ENCODE assay signal across 15 cellular contexts in the genomic region with DNA sequence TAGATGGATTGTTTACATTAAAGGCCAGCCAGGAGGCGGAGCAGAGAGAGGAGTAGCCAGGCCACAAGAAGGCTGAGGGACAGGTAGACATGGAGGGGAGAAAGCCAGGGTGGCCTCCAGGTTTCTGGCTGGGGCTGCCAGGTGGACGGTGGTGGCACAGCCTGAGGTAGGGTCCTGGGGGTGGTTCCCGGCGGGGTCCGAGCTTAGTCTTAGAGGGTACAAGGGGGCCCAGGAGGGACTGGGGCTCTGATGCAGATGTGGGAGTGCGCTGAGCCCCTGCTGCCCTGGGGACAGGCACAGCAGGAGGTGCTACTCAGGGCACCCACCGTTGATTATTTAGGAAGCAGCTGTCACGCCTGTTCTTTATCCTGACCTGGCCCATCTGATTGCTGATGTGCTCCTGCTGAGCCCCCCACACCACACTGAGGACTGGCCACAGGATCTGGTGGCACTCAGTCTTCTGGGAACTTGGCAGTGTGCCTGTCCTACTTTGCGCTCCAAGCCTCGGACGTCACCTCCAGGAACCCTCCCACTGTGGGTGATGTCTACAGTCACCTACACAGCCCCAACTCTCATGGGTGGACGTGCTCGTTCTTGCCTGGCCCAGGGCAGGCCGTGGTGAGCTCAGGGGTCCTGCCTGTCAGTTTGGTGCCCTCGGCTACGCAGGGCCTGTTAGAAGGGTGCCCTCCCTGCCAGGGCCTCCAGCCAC. TPM values are rescaled to one million over a fixed set of nuclear protein-coding genes. Genes with fewer than 3 reads are reported as not detected.
DNase-seq lines count a peak whose midpoint lies in the region; ATAC-seq and TF ChIP-seq lines count a peak whose summit lies in the region.
"Had no signal": no experiment of that assay in that cellular context is flagged by ENCODE, and none has a peak within 500 bp of the region (broad histone marks: within the 10 kb centered on the region; RNA-seq: fewer than 3 reads in every experiment).

No MANE protein-coding gene starts in this region.

- peak overlapping the region; percentile 6 for H3K9ac ChIP-seq in muscle layer of colon (ENCODE audit: low read length)

- H3K27ac Mint-ChIP-seq in activated CD4-positive, alpha-beta T cell treated with anti-CD3 and anti-CD28 coated beads, Interleukin-2, amount 10 ng/mL, durations not matched to agents 24 days and 14 days: no peak overlapping the region

- H3K27ac ChIP-seq in muscle layer of colon (ENCODE audit: low read depth, low read length) (peak overlapping the region; percentile 85), tibial artery (peak overlapping the region; percentile 83 to 84)

- intact Hi-C loops in tibial artery (cut with DNase I; ENCODE audit: low total_unique reads): no loop called here
- intact Hi-C loops in activated CD4-positive, alpha-beta T cell treated with anti-CD3 and anti-CD28 coated beads, Interleukin-2, amount 10 ng/mL, durations not matched to agents 24 days and 14 days (cut with micrococcal nuclease): no loop called here

- peaks cover 2% of the 10 kb centered on the region for H3K27me3 Mint-ChIP-seq in activated CD4-positive, alpha-beta T cell treated with anti-CD3 and anti-CD28 coated beads, Interleukin-2, amount 10 ng/mL, durations not matched to agents 24 days and 14 days

- no peak overlapping the region for H3K4me3 ChIP-seq in fibroblast of villous mesenchyme (ENCODE audit: low read depth, low read length)
- H3K4me3 ChIP-seq in muscle layer of colon (ENCODE audit: low read depth in 1 of 2, low read length in 2 of 2): no peak overlapping the region
- no peak overlapping the region for H3K4me3 ChIP-seq in tibial artery

- DNase-seq in amygdala (lab: John Stamatoyannopoulos, UW): peak in 34 of 56 donors; percentile 14 to 83 (median 46)
- peak; percentile 24 for DNase-seq in fibroblast of villous mesenchyme (ENCODE audit: low read depth)
- DNase-seq in tibial artery: peak; percentile 48 to 92
- DNase-seq in Kasumi-1 (lab: John Stamatoyannopoulos, UW): no peak
- no peak for DNase-seq in stimulated activated CD4-positive, alpha-beta T cell treated with anti-CD3 and anti-CD28 coated beads, Interleukin-2, amount 100 ng/mL, for 24 hours
- DNase-seq in activated CD4-positive, alpha-beta T cell treated with anti-CD3 and anti-CD28 coated beads, Interleukin-2, amount 10 ng/mL, durations not matched to agents 24 days and 14 days: no peak
- DNase-seq: activated naive CD4-positive, alpha-beta T cell; AML-193; foreskin melanocyte; NCI-H2107; NCI-H748 treated with DMSO at 0.1 percent for 48 hours; stimulated activated CD4-positive, alpha-beta T cell treated with anti-CD3 and anti-CD28 coated beads, Interleukin-1b, Interleukin-23, amount 100 ng/mL, for 48 hours had no signal

- ATAC-seq in GM18868 (IDR thresholded peaks at IDR 0.05; ENCODE audit: unreplicated experiment): no peak
- ATAC-seq: activated CD4-positive, CD25-positive, alpha-beta regulatory T cell treated with anti-CD3 and anti-CD28 coated beads, Interleukin-2, amount 50 U/mL, for 24 hours had no signal

- H3K4me1 ChIP-seq in muscle layer of colon (ENCODE audit: insufficient read depth, low read length) (peaks cover 41% of the 10 kb centered on the region), tibial artery (peaks cover 0 to 57% (median 42%) of the 10 kb centered on the region in 4 donors)

- no peaks in the 10 kb centered on the region for H3K36me3 Mint-ChIP-seq in activated CD4-positive, alpha-beta T cell treated with anti-CD3 and anti-CD28 coated beads, Interleukin-2, amount 10 ng/mL, durations not matched to agents 24 days and 14 days (ENCODE audit: low read depth)

- H3K36me3 ChIP-seq in muscle layer of colon (ENCODE audit: insufficient read depth, low read length) (peaks cover 49% of the 10 kb centered on the region), tibial artery (peaks cover 28 to 79% (median 57%) of the 10 kb centered on the region in 3 donors)

- no peak overlapping the region for H3K4me3 Mint-ChIP-seq in activated CD4-positive, alpha-beta T cell treated with anti-CD3 and anti-CD28 coated beads, Interleukin-2, amount 10 ng/mL, durations not matched to agents 24 days and 14 days

- H3K4me1 Mint-ChIP-seq in activated CD4-positive, alpha-beta T cell treated with anti-CD3 and anti-CD28 coated beads, Interleukin-2, amount 10 ng/mL, durations not matched to agents 24 days and 14 days: peaks cover 3% of the 10 kb centered on the region

- H3K9me3 ChIP-seq in muscle layer of colon (ENCODE audit: low read length): no peaks in the 10 kb centered on the region
- no peaks in the 10 kb centered on the region for H3K9me3 ChIP-seq in tibial artery

- TF ChIP-seq CTCF in fibroblast of villous mesenchyme (IDR thresholded peaks at IDR 0.05; ENCODE audit: insufficient read depth, low read depth, low read length) (no peak), tibial artery (IDR thresholded peaks at IDR 0.05) (no peak)

- H3K9me3 Mint-ChIP-seq in activated CD4-positive, alpha-beta T cell treated with anti-CD3 and anti-CD28 coated beads, Interleukin-2, amount 10 ng/mL, durations not matched to agents 24 days and 14 days: no peaks in the 10 kb centered on the region

- no peaks in the 10 kb centered on the region for H3K27me3 ChIP-seq in muscle layer of colon (ENCODE audit: control insufficient read depth in 1 of 2, insufficient read depth in 2 of 2, low read length in 2 of 2)
- H3K27me3 ChIP-seq in tibial artery: no peaks in the 10 kb centered on the region

RNA-seq across cellular contexts. Expression of gene WFS1, which starts 11.9 kb away (rescaled TPM):
- total RNA-seq in fibroblast of villous mesenchyme: 39.3 and 42.3 TPM in 2 replicates
- 4.7 and 5.9 TPM in 2 replicates for total RNA-seq in activated CD4-positive, alpha-beta T cell treated with anti-CD3 and anti-CD28 coated beads, Interleukin-2, amount 10 ng/mL, durations not matched to agents 24 days and 14 days

Comparison
In these comparisons a context has a peak if more than half of its experiments do, and no peak if none do; other contexts are left out.
1. DNase-seq: peak in amygdala (34 of 56), fibroblast of villous mesenchyme (single experiment) and tibial artery (2 of 2); none in Kasumi-1 (0 of 2), stimulated activated CD4-positive, alpha-beta T cell treated with anti-CD3 and anti-CD28 coated beads, Interleukin-2, amount 100 ng/mL, for 24 hours (0 of 2) and activated CD4-positive, alpha-beta T cell treated with anti-CD3 and anti-CD28 coated beads, Interleukin-2, amount 10 ng/mL, durations not matched to agents 24 days and 14 days (single experiment).